1 cellular context compared by ENCODE assay signal in genomic region chr1:68197459-68197858, GRCh38.
TF ChIP-seq lines count a peak whose summit lies in the region.

No MANE protein-coding gene starts in this region.

TF ChIP-seq in HepG2, 621 proteins besides CTCF, POLR2A, EP300 and RAD21 (continued from another document):
- no peak for TF ChIP-seq HMGXB3 (CRISPR knock-in tag; IDR thresholded peaks at IDR 0.05; ENCODE audit: borderline replicate concordance)
- TF ChIP-seq RFX1 (IDR thresholded peaks at IDR 0.05), result no peak
- TF ChIP-seq ZNF367 (CRISPR knock-in tag; IDR thresholded peaks at IDR 0.05; ENCODE audit: borderline replicate concordance), result no peak
- TF ChIP-seq ZNF615 (CRISPR knock-in tag; IDR thresholded peaks at IDR 0.05; ENCODE audit: borderline replicate concordance), result no peak
- no peak for TF ChIP-seq ATF2 (CRISPR knock-in tag; IDR thresholded peaks at IDR 0.05)
- TF ChIP-seq ZNF792 (CRISPR knock-in tag; IDR thresholded peaks at IDR 0.05), result no peak
- TF ChIP-seq GABPA (IDR thresholded peaks at IDR 0.05; ENCODE audit: low read depth, low read length), result no peak
- no peak for TF ChIP-seq GABPA (CRISPR knock-in tag; IDR thresholded peaks at IDR 0.05; ENCODE audit: low read depth)
- no peak for TF ChIP-seq ZNF580 (CRISPR knock-in tag; IDR thresholded peaks at IDR 0.05; ENCODE audit: borderline replicate concordance, low read depth)
- TF ChIP-seq, protein P1, sequence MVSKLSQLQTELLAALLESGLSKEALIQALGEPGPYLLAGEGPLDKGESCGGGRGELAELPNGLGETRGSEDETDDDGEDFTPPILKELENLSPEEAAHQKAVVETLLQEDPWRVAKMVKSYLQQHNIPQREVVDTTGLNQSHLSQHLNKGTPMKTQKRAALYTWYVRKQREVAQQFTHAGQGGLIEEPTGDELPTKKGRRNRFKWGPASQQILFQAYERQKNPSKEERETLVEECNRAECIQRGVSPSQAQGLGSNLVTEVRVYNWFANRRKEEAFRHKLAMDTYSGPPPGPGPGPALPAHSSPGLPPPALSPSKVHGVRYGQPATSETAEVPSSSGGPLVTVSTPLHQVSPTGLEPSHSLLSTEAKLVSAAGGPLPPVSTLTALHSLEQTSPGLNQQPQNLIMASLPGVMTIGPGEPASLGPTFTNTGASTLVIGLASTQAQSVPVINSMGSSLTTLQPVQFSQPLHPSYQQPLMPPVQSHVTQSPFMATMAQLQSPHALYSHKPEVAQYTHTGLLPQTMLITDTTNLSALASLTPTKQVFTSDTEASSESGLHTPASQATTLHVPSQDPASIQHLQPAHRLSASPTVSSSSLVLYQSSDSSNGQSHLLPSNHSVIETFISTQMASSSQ (IDR thresholded peaks at IDR 0.05; ENCODE audit: low read depth), result no peak
- TF ChIP-seq, protein P1 (CRISPR knock-in tag; IDR thresholded peaks at IDR 0.05; ENCODE audit: borderline replicate concordance), result no peak
- no peak for TF ChIP-seq SMARCE1 (IDR thresholded peaks at IDR 0.05; ENCODE audit: borderline replicate concordance)
- no peak for TF ChIP-seq ZNF460 (CRISPR knock-in tag; IDR thresholded peaks at IDR 0.05; ENCODE audit: borderline replicate concordance)
- TF ChIP-seq HNRNPK (IDR thresholded peaks at IDR 0.05; ENCODE audit: low read depth, low read length, poor library complexity, severe bottlenecking), result no peak
- TF ChIP-seq HOXA7 (CRISPR knock-in tag; IDR thresholded peaks at IDR 0.05), result no peak
- no peak for TF ChIP-seq ZNF292 (CRISPR knock-in tag; IDR thresholded peaks at IDR 0.05; ENCODE audit: borderline replicate concordance, low read depth)
- TF ChIP-seq RFX5 (IDR thresholded peaks at IDR 0.05; ENCODE audit: low read depth, low read length), result no peak
- TF ChIP-seq RNF219 (CRISPR knock-in tag; IDR thresholded peaks at IDR 0.05), result no peak
- no peak for TF ChIP-seq PITX1 (CRISPR knock-in tag; IDR thresholded peaks at IDR 0.05)
- TF ChIP-seq ETS1 (CRISPR knock-in tag; IDR thresholded peaks at IDR 0.05), result no peak
